Comparison of ENCODE assay signal across 12 cellular contexts in genomic region chr7:73899731-73900142, GRCh38. TPM values are rescaled to one million over a fixed set of nuclear protein-coding genes. Genes with fewer than 3 reads are reported as not detected.
DNase-seq lines count a peak whose midpoint lies in the region; ATAC-seq and TF ChIP-seq lines count a peak whose summit lies in the region.
"Had no signal": no experiment of that assay in that cellular context is flagged by ENCODE, and none has a peak within 500 bp of the region (broad histone marks: within the 10 kb centered on the region; RNA-seq: fewer than 3 reads in every experiment).

No MANE protein-coding gene starts in this region.

- no peak overlapping the region for H3K4me3 Mint-ChIP-seq in GM23338
- H3K4me3 Mint-ChIP-seq: activated CD4-positive, alpha-beta T cell treated with anti-CD3 and anti-CD28 coated beads for 36 hours had no signal

- no peaks in the 10 kb centered on the region for H3K36me3 ChIP-seq in SJSA1
- no peaks in the 10 kb centered on the region for H3K36me3 ChIP-seq in subcutaneous abdominal adipose tissue (ENCODE audit: control insufficient read depth in 5 of 5, insufficient read depth in 5 of 5, low read length in 5 of 5)
- no peaks in the 10 kb centered on the region for H3K36me3 ChIP-seq in GM23338 (ENCODE audit: insufficient read depth)

- no peaks in the 10 kb centered on the region for H3K9me2 ChIP-seq in GM23338 (ENCODE audit: insufficient read depth)

- TF ChIP-seq CTCF in fibroblast of the aortic adventitia (IDR thresholded peaks at IDR 0.05; ENCODE audit: insufficient read depth, low read length) (no peak), GM23338 (conservative IDR thresholded peaks at IDR 0.05; ENCODE audit: low read depth in 2 of 2) (no peak)

- H3K4me2 ChIP-seq in GM23338, result no peak overlapping the region

- H3K27me3 Mint-ChIP-seq in GM23338 (ENCODE audit: insufficient read depth, low read depth, poor library complexity), result peaks cover 25% of the 10 kb centered on the region
- H3K27me3 Mint-ChIP-seq: activated CD4-positive, alpha-beta T cell treated with anti-CD3 and anti-CD28 coated beads for 36 hours had no signal

- H3K4me3 ChIP-seq in SJSA1 (no peak overlapping the region), fibroblast of the aortic adventitia (ENCODE audit: low read depth, low read length) (no peak overlapping the region), subcutaneous abdominal adipose tissue (ENCODE audit: low read depth in 1 of 5, low read length in 5 of 5) (no peak overlapping the region), GM23338 (no peak overlapping the region)

- peaks cover 4% of the 10 kb centered on the region; the same call in 1 of the 2 replicates for H3K9me3 ChIP-seq in SJSA1 (replicated peaks)
- peaks cover 0 to 5% (median 4%) of the 10 kb centered on the region in 5 donors for H3K9me3 ChIP-seq in subcutaneous abdominal adipose tissue (ENCODE audit: control insufficient read depth in 5 of 5, low read length in 5 of 5)

- peaks cover 50% of the 10 kb centered on the region for H3K4me1 ChIP-seq in SJSA1 (replicated peaks)
- H3K4me1 ChIP-seq in subcutaneous abdominal adipose tissue (ENCODE audit: control insufficient read depth in 5 of 5, insufficient read depth in 5 of 5, low read length in 5 of 5), result peaks cover 4 to 36% (median 36%) of the 10 kb centered on the region in 5 donors
- H3K4me1 ChIP-seq in GM23338 (ENCODE audit: insufficient read depth), result peaks cover 11% of the 10 kb centered on the region; the same call in 1 of the 2 replicates
- H3K4me1 ChIP-seq: parathyroid adenoma had no signal

- DNase-seq in GM04504 (ENCODE audit: low read depth) (peak; percentile 92), SJSA1 (ENCODE audit: low read depth in 1 of 2, low spot score in 2 of 2) (peak; percentile 79 to 92), fibroblast of the aortic adventitia (ENCODE audit: low read depth) (peak; percentile 97), NCI-H345 treated with DMSO at 0.1 percent for 48 hours (lab: John Stamatoyannopoulos, UW; ENCODE audit: unreplicated experiment) (no peak), T-helper 1 cell (no peak), GM23338 (ENCODE audit: low spot score) (no peak), NCI-H526 (lab: John Stamatoyannopoulos, UW) (no peak)
- DNase-seq: activated CD4-positive, alpha-beta T cell treated with anti-CD3 and anti-CD28 coated beads for 36 hours had no signal

- no peak overlapping the region for H2AFZ ChIP-seq in GM23338
- H2AFZ ChIP-seq: parathyroid adenoma had no signal

- no peaks in the 10 kb centered on the region for H3K79me2 ChIP-seq in GM23338 (replicated peaks; ENCODE audit: insufficient read depth)
- H3K79me2 ChIP-seq: parathyroid adenoma had no signal

- H3K4me1 Mint-ChIP-seq in GM23338, result peaks cover 13% of the 10 kb centered on the region; the same call in 2 of the 3 replicates
- H3K4me1 Mint-ChIP-seq: activated CD4-positive, alpha-beta T cell treated with anti-CD3 and anti-CD28 coated beads for 36 hours had no signal

- no peak overlapping the region for H3K9ac ChIP-seq in subcutaneous abdominal adipose tissue (ENCODE audit: low read length in 5 of 5)
- H3K9ac ChIP-seq: parathyroid adenoma had no signal

- no peaks in the 10 kb centered on the region for H4K20me1 ChIP-seq in GM23338 (replicated peaks; ENCODE audit: insufficient read depth)

- peaks cover 8% of the 10 kb centered on the region; the same call in 2 of the 3 replicates for H3K36me3 Mint-ChIP-seq in GM23338 (ENCODE audit: low read depth)

- peak overlapping the region; percentile 89 for H3K27ac ChIP-seq in SJSA1
- peak overlapping the region; percentile 58 for H3K27ac ChIP-seq in subcutaneous abdominal adipose tissue (ENCODE audit: low read depth, low read length)
- no peak overlapping the region for H3K27ac ChIP-seq in GM23338 (ENCODE audit: low read depth)
- H3K27ac ChIP-seq: parathyroid adenoma had no signal

- peaks cover 21% of the 10 kb centered on the region for H3K9me3 Mint-ChIP-seq in GM23338

- H3K27ac Mint-ChIP-seq in GM23338, result no peak overlapping the region
- H3K27ac Mint-ChIP-seq: activated CD4-positive, alpha-beta T cell treated with anti-CD3 and anti-CD28 coated beads for 36 hours had no signal

- no peak for ATAC-seq in GM23338
- ATAC-seq: activated CD4-positive, alpha-beta T cell treated with anti-CD3 and anti-CD28 coated beads for 36 hours; Panc1 had no signal

- H3F3A ChIP-seq in GM23338 (replicated peaks; ENCODE audit: low read depth), result no peaks in the 10 kb centered on the region

- H3K27me3 ChIP-seq in SJSA1 (replicated peaks) (no peaks in the 10 kb centered on the region), subcutaneous abdominal adipose tissue (ENCODE audit: control insufficient read depth in 5 of 5, insufficient read depth in 4 of 5, low read length in 5 of 5) (no peaks in the 10 kb centered on the region), GM23338 (ENCODE audit: insufficient read depth) (no peaks in the 10 kb centered on the region)

TF ChIP-seq in GM23338, 12 proteins besides CTCF, POLR2A, EP300 and RAD21 (continues in another document):
- TF ChIP-seq POLR2AphosphoS5 (IDR thresholded peaks at IDR 0.05; ENCODE audit: low read depth), result no peak
- no peak for TF ChIP-seq NANOG (IDR thresholded peaks at IDR 0.05; ENCODE audit: borderline replicate concordance)
- TF ChIP-seq JUNB (IDR thresholded peaks at IDR 0.05; ENCODE audit: unreplicated experiment), result no peak
- TF ChIP-seq, protein P1, sequence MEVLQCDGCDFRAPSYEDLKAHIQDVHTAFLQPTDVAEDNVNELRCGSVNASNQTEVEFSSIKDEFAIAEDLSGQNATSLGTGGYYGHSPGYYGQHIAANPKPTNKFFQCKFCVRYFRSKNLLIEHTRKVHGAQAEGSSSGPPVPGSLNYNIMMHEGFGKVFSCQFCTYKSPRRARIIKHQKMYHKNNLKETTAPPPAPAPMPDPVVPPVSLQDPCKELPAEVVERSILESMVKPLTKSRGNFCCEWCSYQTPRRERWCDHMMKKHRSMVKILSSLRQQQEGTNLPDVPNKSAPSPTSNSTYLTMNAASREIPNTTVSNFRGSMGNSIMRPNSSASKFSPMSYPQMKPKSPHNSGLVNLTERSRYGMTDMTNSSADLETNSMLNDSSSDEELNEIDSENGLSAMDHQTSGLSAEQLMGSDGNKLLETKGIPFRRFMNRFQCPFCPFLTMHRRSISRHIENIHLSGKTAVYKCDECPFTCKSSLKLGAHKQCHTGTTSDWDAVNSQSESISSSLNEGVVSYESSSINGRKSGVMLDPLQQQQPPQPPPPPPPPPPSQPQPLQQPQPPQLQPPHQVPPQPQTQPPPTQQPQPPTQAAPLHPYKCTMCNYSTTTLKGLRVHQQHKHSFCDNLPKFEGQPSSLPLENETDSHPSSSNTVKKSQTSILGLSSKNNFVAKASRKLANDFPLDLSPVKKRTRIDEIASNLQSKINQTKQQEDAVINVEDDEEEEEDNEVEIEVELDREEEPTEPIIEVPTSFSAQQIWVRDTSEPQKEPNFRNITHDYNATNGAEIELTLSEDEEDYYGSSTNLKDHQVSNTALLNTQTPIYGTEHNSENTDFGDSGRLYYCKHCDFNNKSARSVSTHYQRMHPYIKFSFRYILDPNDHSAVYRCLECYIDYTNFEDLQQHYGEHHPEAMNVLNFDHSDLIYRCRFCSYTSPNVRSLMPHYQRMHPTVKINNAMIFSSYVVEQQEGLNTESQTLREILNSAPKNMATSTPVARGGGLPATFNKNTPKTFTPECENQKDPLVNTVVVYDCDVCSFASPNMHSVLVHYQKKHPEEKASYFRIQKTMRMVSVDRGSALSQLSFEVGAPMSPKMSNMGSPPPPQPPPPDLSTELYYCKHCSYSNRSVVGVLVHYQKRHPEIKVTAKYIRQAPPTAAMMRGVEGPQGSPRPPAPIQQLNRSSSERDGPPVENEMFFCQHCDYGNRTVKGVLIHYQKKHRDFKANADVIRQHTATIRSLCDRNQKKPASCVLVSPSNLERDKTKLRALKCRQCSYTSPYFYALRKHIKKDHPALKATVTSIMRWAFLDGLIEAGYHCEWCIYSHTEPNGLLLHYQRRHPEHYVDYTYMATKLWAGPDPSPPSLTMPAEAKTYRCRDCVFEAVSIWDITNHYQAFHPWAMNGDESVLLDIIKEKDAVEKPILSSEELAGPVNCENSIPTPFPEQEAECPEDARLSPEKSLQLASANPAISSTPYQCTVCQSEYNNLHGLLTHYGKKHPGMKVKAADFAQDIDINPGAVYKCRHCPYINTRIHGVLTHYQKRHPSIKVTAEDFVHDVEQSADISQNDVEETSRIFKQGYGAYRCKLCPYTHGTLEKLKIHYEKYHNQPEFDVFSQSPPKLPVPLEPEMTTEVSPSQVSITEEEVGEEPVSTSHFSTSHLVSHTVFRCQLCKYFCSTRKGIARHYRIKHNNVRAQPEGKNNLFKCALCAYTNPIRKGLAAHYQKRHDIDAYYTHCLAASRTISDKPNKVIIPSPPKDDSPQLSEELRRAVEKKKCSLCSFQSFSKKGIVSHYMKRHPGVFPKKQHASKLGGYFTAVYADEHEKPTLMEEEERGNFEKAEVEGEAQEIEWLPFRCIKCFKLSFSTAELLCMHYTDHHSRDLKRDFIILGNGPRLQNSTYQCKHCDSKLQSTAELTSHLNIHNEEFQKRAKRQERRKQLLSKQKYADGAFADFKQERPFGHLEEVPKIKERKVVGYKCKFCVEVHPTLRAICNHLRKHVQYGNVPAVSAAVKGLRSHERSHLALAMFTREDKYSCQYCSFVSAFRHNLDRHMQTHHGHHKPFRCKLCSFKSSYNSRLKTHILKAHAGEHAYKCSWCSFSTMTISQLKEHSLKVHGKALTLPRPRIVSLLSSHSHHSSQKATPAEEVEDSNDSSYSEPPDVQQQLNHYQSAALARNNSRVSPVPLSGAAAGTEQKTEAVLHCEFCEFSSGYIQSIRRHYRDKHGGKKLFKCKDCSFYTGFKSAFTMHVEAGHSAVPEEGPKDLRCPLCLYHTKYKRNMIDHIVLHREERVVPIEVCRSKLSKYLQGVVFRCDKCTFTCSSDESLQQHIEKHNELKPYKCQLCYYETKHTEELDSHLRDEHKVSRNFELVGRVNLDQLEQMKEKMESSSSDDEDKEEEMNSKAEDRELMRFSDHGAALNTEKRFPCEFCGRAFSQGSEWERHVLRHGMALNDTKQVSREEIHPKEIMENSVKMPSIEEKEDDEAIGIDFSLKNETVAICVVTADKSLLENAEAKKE (CRISPR knock-in tag; IDR thresholded peaks at IDR 0.05), result no peak
- TF ChIP-seq STAT1 (IDR thresholded peaks at IDR 0.05; ENCODE audit: unreplicated experiment), result no peak
- TF ChIP-seq EZH2 (IDR thresholded peaks at IDR 0.05; ENCODE audit: low read depth, unreplicated experiment), result no peak

RNA-seq across cellular contexts. Expression of gene TMEM270, which starts 38.8 kb away (rescaled TPM):
- total RNA-seq in SJSA1 (2014; rRNA removed; shearing (Covaris generic)), result not detected in 2 replicates
- not detected in 2 replicates for total RNA-seq in fibroblast of the aortic adventitia (ENCODE audit: low replicate concordance)
- not detected in 2 replicates for total RNA-seq in GM23338 (2014; rRNA removed; shearing (Covaris generic))
- polyA plus RNA-seq in GM23338 (2016; fragmentation: Nextera tagmentation; extraction: Ambion mirVana), result not detected in 2 replicates
- total RNA-seq: activated CD4-positive, alpha-beta T cell treated with anti-CD3 and anti-CD28 coated beads for 36 hours; bronchial epithelial cell had no signal

RNA-seq across cellular contexts. Expression of gene METTL27, which starts 57.4 kb away (rescaled TPM):
- 0.91 and 2.9 TPM in 2 replicates for total RNA-seq in SJSA1 (2014; rRNA removed; shearing (Covaris generic))
- 6.1 and 10.7 TPM in 2 replicates for total RNA-seq in fibroblast of the aortic adventitia (ENCODE audit: low replicate concordance)
- total RNA-seq in GM23338 (2014; rRNA removed; shearing (Covaris generic)), result 5.9 and 11.0 TPM in 2 replicates
- polyA plus RNA-seq in GM23338 (2016; fragmentation: Nextera tagmentation; extraction: Ambion mirVana), result 7.2 and 10.1 TPM in 2 replicates

Comparison
In these comparisons a context has a peak if more than half of its experiments do, and no peak if none do; other contexts are left out.
1. DNase-seq: peak in GM04504 (single experiment), SJSA1 (2 of 2) and fibroblast of the aortic adventitia (single experiment); none in NCI-H345 treated with DMSO at 0.1 percent for 48 hours (single experiment), T-helper 1 cell (0 of 5), GM23338 (single experiment) and NCI-H526 (0 of 2).